Comparison of ENCODE assay signal across 34 cellular contexts in genomic region chr2:162945785-162946184, GRCh38.
DNase-seq lines count a peak whose midpoint lies in the region; ATAC-seq, FAIRE-seq and TF ChIP-seq lines count a peak whose summit lies in the region.
"Had no signal": no experiment of that assay in that cellular context is flagged by ENCODE, and none has a peak within 500 bp of the region (broad histone marks: within the 10 kb centered on the region; RNA-seq: fewer than 3 reads in every experiment).

No MANE protein-coding gene starts in this region.

- TF ChIP-seq RAD21 in HepG2 (CRISPR knock-in tag; IDR thresholded peaks at IDR 0.05) (no peak), A549 (conservative IDR thresholded peaks at IDR 0.05 in 1 of 2, IDR thresholded peaks at IDR 0.05 in 1 of 2) (no peak), IMR-90 (IDR thresholded peaks at IDR 0.05; ENCODE audit: low read length) (no peak), K562 (CRISPR knock-in tag; conservative IDR thresholded peaks at IDR 0.05 in 1 of 2, IDR thresholded peaks at IDR 0.05 in 1 of 2) (no peak)

- no peak overlapping the region for H2BK120ac ChIP-seq in IMR-90 (ENCODE audit: low read depth, low read length)

- TF ChIP-seq EP300 in HepG2 (IDR thresholded peaks at IDR 0.05; ENCODE audit: low read depth in 2 of 2, low read length in 2 of 2): no peak
- no peak for TF ChIP-seq EP300 in HepG2 (CRISPR knock-in tag; IDR thresholded peaks at IDR 0.05; ENCODE audit: borderline replicate concordance)
- no peak for TF ChIP-seq EP300 in A549 (IDR thresholded peaks at IDR 0.05)
- TF ChIP-seq EP300 in K562 (IDR thresholded peaks at IDR 0.05; ENCODE audit: low read length): no peak

- TF ChIP-seq CTCF in HepG2 (CRISPR knock-in tag; IDR thresholded peaks at IDR 0.05) (no peak), right lobe of liver (IDR thresholded peaks at IDR 0.05) (no peak), A549 (IDR thresholded peaks at IDR 0.05) (no peak), IMR-90 (conservative IDR thresholded peaks at IDR 0.05; ENCODE audit: low read depth, low read length) (no peak), K562 (IDR thresholded peaks at IDR 0.05 in 2 of 3, conservative IDR thresholded peaks at IDR 0.05 in 1 of 3; ENCODE audit: insufficient read depth in 2 of 3, low read depth in 1 of 3, low read length in 3 of 3) (no peak)

- BruUV-seq in HepG2 (replicated peaks; lab: Mats Ljungman, UMichigan) (no TSS peak), IMR-90 (replicated peaks; lab: Mats Ljungman, UMichigan) (no TSS peak), K562 (replicated peaks; lab: Mats Ljungman, UMichigan) (no TSS peak)

- intact Hi-C loops in HepG2 (cut with micrococcal nuclease; ENCODE audit: unreplicated experiment): no loop called here
- intact Hi-C loops in right lobe of liver (cut with DNase I): no loop called here
- intact Hi-C loops in IMR-90 (cut with micrococcal nuclease): no loop called here
- intact Hi-C loops in K562 (cut with micrococcal nuclease): no loop called here
- intact Hi-C loops in Right ventricle myocardium superior (cut with DNase I): no loop called here

- in situ Hi-C loops in HepG2 (cut with HindIII; ENCODE audit: extremely low pct_ligation_motif_present, low pct_unique_long_range_greater_than_20kb) (no loop called here), IMR-90 (cut with MboI; ENCODE audit: low sequenced_read_pairs) (no loop called here), K562 (cut with MboI) (no loop called here)

- H3K36me3 ChIP-seq in HepG2 (replicated peaks in 1 of 2; ENCODE audit: control insufficient read depth in 1 of 2, insufficient read depth in 2 of 2, low read length in 2 of 2): no peaks in the 10 kb centered on the region
- no peaks in the 10 kb centered on the region for H3K36me3 ChIP-seq in right lobe of liver
- H3K36me3 ChIP-seq in IMR-90 (ENCODE audit: control insufficient read depth, insufficient read depth, low read length): no peaks in the 10 kb centered on the region
- no peaks in the 10 kb centered on the region for H3K36me3 ChIP-seq in K562 (ENCODE audit: control insufficient read depth, insufficient read depth, low read length)
- H3K36me3 ChIP-seq: BE2C; BLaER1; BLaER1 treated with 17β-estradiol and CSF1 and Interleukin-3, amounts not matched to agents 10 nM and 100 nM had no signal

- no peak overlapping the region for H2AK5ac ChIP-seq in IMR-90 (ENCODE audit: low read depth, low read length)

- no peak overlapping the region for H3K56ac ChIP-seq in IMR-90 (ENCODE audit: extremely low read depth, insufficient read depth, low read length)

- H4K8ac ChIP-seq in IMR-90 (ENCODE audit: low read depth in 2 of 2, low read length in 2 of 2): no peak overlapping the region

- H4K91ac ChIP-seq in IMR-90 (ENCODE audit: insufficient read depth, low read depth, low read length): no peak overlapping the region

- H3K9me3 ChIP-seq in HepG2 (ENCODE audit: low read length) (peaks cover 15% of the 10 kb centered on the region), right lobe of liver (peaks cover 0 to 10% (median 2%) of the 10 kb centered on the region in 4 donors), A549 (no peaks in the 10 kb centered on the region; the same call in 2 of the 3 replicates), IMR-90 (ENCODE audit: control insufficient read depth, insufficient read depth, low read length) (peaks cover 8% of the 10 kb centered on the region), K562 (replicated peaks; ENCODE audit: control insufficient read depth, insufficient read depth, low read depth, low read length) (no peaks in the 10 kb centered on the region; the same call in 1 of the 2 replicates)
- H3K9me3 ChIP-seq: BE2C, Caco-2 had no signal

- H3K79me2 ChIP-seq in HepG2 (ENCODE audit: insufficient read depth, low read length): no peaks in the 10 kb centered on the region
- H3K79me2 ChIP-seq in K562 (ENCODE audit: control insufficient read depth, insufficient read depth, low read length): no peaks in the 10 kb centered on the region

- H2AK9ac ChIP-seq in IMR-90 (replicated peaks; ENCODE audit: low read depth, low read length, poor library complexity): no peak overlapping the region

- FAIRE-seq in HepG2 (lab: Jason Lieb, UNC) (no peak), A549 (lab: Jason Lieb, UNC) (no peak), K562 (lab: Jason Lieb, UNC) (no peak)
- FAIRE-seq: A204.1, D721Med had no signal

- H3K4ac ChIP-seq in IMR-90 (ENCODE audit: low read depth, low read length): no peak overlapping the region

- H3K23ac ChIP-seq in IMR-90 (ENCODE audit: low read depth, low read length): no peak overlapping the region

- no peak overlapping the region for H4K5ac ChIP-seq in IMR-90 (ENCODE audit: low read depth, low read length)

- H2BK20ac ChIP-seq in IMR-90 (ENCODE audit: low read depth, low read length): no peak overlapping the region

- no peak overlapping the region for H3K14ac ChIP-seq in IMR-90 (replicated peaks; ENCODE audit: low read depth, low read length)

- no peaks in the 10 kb centered on the region for H3K79me1 ChIP-seq in IMR-90 (ENCODE audit: low read depth in 1 of 2, low read length in 2 of 2)

- no peak overlapping the region for H3K9ac ChIP-seq in HepG2 (ENCODE audit: insufficient read depth, low read depth, low read length)
- no peak overlapping the region for H3K9ac ChIP-seq in IMR-90 (ENCODE audit: low read depth, low read length)
- H3K9ac ChIP-seq in K562 (ENCODE audit: insufficient read depth in 1 of 2, low read depth in 2 of 2, low read length in 2 of 2): no peak overlapping the region
- H3K9ac ChIP-seq: BLaER1; BLaER1 treated with 17β-estradiol and CSF1 and Interleukin-3, amounts not matched to agents 10 nM and 100 nM had no signal

- H3K4me2 ChIP-seq in HepG2 (ENCODE audit: low read depth, low read length): no peak overlapping the region
- H3K4me2 ChIP-seq in A549: no peak overlapping the region
- no peak overlapping the region for H3K4me2 ChIP-seq in IMR-90 (ENCODE audit: low read depth, low read length)
- no peak overlapping the region for H3K4me2 ChIP-seq in K562 (ENCODE audit: insufficient read depth, low read length)
- H3K4me2 ChIP-seq: BLaER1; BLaER1 treated with 17β-estradiol and CSF1 and Interleukin-3, amounts not matched to agents 10 nM and 100 nM had no signal

- no peak overlapping the region for H2BK15ac ChIP-seq in IMR-90 (ENCODE audit: low read depth, low read length)

- H4K20me1 ChIP-seq in HepG2 (ENCODE audit: insufficient read depth, low read length) (no peaks in the 10 kb centered on the region), IMR-90 (ENCODE audit: insufficient read depth, low read length) (no peaks in the 10 kb centered on the region), K562 (replicated peaks; ENCODE audit: control insufficient read depth, insufficient read depth, low read length) (no peaks in the 10 kb centered on the region)
- H4K20me1 ChIP-seq: BLaER1; BLaER1 treated with 17β-estradiol and CSF1 and Interleukin-3, amounts not matched to agents 10 nM and 100 nM had no signal

- CTCF ChIA-PET in HepG2 (lab: Yijun Ruan, JAX; ENCODE audit: low intra/inter-chr PET ratio, low total read pairs) (no interaction called here), A549 (lab: Yijun Ruan, JAX) (no interaction called here), IMR-90 (lab: Yijun Ruan, JAX) (no interaction called here), K562 (lab: Yijun Ruan, JAX; ENCODE audit: low intra/inter-chr PET ratio) (no interaction called here)

- WGBS in HepG2 (ENCODE audit: low lambda C conversion rate): under 1% methylated on average over 2 of the region's 2 CpGs
- 59% methylated on average over 2 of the region's 2 CpGs for WGBS in right lobe of liver (ENCODE audit: insufficient coverage, low coverage, low lambda C conversion rate, missing lambda C conversion rate)
- 13% methylated on average over 2 of the region's 2 CpGs for WGBS in A549 (ENCODE audit: missing lambda C conversion rate)
- WGBS in IMR-90 (ENCODE audit: extremely low coverage in 2 of 2, insufficient read length in 1 of 2), 2 experiments: no CpG with 5 or more reads among the region's 2 CpGs
- WGBS in K562 (ENCODE audit: insufficient coverage, low coverage, missing lambda C conversion rate): 0% methylated on average over 2 of the region's 2 CpGs

- POLR2A ChIA-PET in HepG2 (lab: Yijun Ruan, JAX) (no interaction called here), A549 (lab: Yijun Ruan, JAX) (no interaction called here), IMR-90 (lab: Charles Lee; ENCODE audit: unreplicated experiment) (no interaction called here), K562 (lab: Yijun Ruan, JAX) (no interaction called here)

- H3K9me1 ChIP-seq in IMR-90 (ENCODE audit: insufficient read depth, low read length) (no peaks in the 10 kb centered on the region), K562 (ENCODE audit: control insufficient read depth, insufficient read depth, low read length) (no peaks in the 10 kb centered on the region)

- no peaks in the 10 kb centered on the region for H3K4me1 ChIP-seq in HepG2 (ENCODE audit: insufficient read depth, low read length)
- H3K4me1 ChIP-seq in right lobe of liver: no peaks in the 10 kb centered on the region
- no peaks in the 10 kb centered on the region for H3K4me1 ChIP-seq in A549
- H3K4me1 ChIP-seq in IMR-90 (ENCODE audit: control insufficient read depth, insufficient read depth, low read length): no peaks in the 10 kb centered on the region
- no peaks in the 10 kb centered on the region for H3K4me1 ChIP-seq in K562 (replicated peaks in 1 of 2; ENCODE audit: control insufficient read depth in 2 of 2, insufficient read depth in 2 of 2, low read length in 2 of 2)
- H3K4me1 ChIP-seq: BE2C, BLaER1, Caco-2 had no signal

- no peak overlapping the region for H2BK5ac ChIP-seq in IMR-90 (ENCODE audit: low read depth, low read length, poor library complexity, severe bottlenecking)

- ATAC-seq in HepG2 (no peak), right lobe of liver (no peak), A549 (no peak), IMR-90 (ENCODE audit: low read depth) (no peak), K562 (no peak), Right ventricle myocardium superior (ENCODE audit: poor library complexity) (no peak), HG03196 (IDR thresholded peaks at IDR 0.05; ENCODE audit: unreplicated experiment) (no peak)
- ATAC-seq: CD8-positive, alpha-beta T cell had no signal

- H3K4me3 ChIP-seq in HepG2 (replicated peaks in 1 of 3; ENCODE audit: insufficient read depth in 1 of 3, low read depth in 2 of 3, low read length in 3 of 3) (no peak overlapping the region), right lobe of liver (no peak overlapping the region), A549 (no peak overlapping the region), IMR-90 (ENCODE audit: insufficient read depth, low read depth, low read length) (no peak overlapping the region), K562 (no peak overlapping the region)
- H3K4me3 ChIP-seq: BLaER1; BLaER1 treated with 17β-estradiol and CSF1 and Interleukin-3, amounts not matched to agents 10 nM and 100 nM had no signal

- H3K18ac ChIP-seq in IMR-90 (ENCODE audit: low read depth, low read length): no peak overlapping the region

- H3K27me3 ChIP-seq in HepG2 (ENCODE audit: control insufficient read depth in 1 of 2, insufficient read depth in 2 of 2, low read length in 2 of 2) (no peaks in the 10 kb centered on the region), right lobe of liver (no peaks in the 10 kb centered on the region), IMR-90 (ENCODE audit: control insufficient read depth, insufficient read depth, low read length) (no peaks in the 10 kb centered on the region), K562 (ENCODE audit: control insufficient read depth in 2 of 2, insufficient read depth in 2 of 2, low read length in 2 of 2) (no peaks in the 10 kb centered on the region)
- H3K27me3 ChIP-seq: BE2C; BLaER1; BLaER1 treated with 17β-estradiol and CSF1 and Interleukin-3, amounts not matched to agents 10 nM and 100 nM had no signal

- dilution Hi-C loops in IMR-90 (cut with HindIII; ENCODE audit: low sequenced_read_pairs, unreplicated experiment): no loop called here

- no peak overlapping the region for H2AFZ ChIP-seq in HepG2 (ENCODE audit: low read length)
- H2AFZ ChIP-seq in IMR-90 (replicated peaks; ENCODE audit: low read length, poor library complexity): no peak overlapping the region
- no peak overlapping the region for H2AFZ ChIP-seq in K562 (ENCODE audit: low read depth, low read length)

- no peak overlapping the region for H3K27ac ChIP-seq in HepG2 (ENCODE audit: extremely low read length, insufficient read depth, low read length)
- H3K27ac ChIP-seq in right lobe of liver: no peak overlapping the region
- H3K27ac ChIP-seq in A549: no peak overlapping the region
- no peak overlapping the region for H3K27ac ChIP-seq in IMR-90 (ENCODE audit: insufficient read depth, low read length)
- no peak overlapping the region for H3K27ac ChIP-seq in K562 (ENCODE audit: extremely low read depth, low read depth, low read length)
- H3K27ac ChIP-seq: 22Rv1; BLaER1; BLaER1 treated with 17β-estradiol and CSF1 and Interleukin-3, amounts not matched to agents 10 nM and 100 nM; C4-2B had no signal

- no peak for TF ChIP-seq POLR2A in HepG2 (IDR thresholded peaks at IDR 0.05; ENCODE audit: insufficient read depth in 1 of 2, low read depth in 2 of 2, low read length in 2 of 2)
- no peak for TF ChIP-seq POLR2A in right lobe of liver (IDR thresholded peaks at IDR 0.05)
- no peak for TF ChIP-seq POLR2A in A549 (IDR thresholded peaks at IDR 0.05; ENCODE audit: low read length)
- no peak for TF ChIP-seq POLR2A in IMR-90 (IDR thresholded peaks at IDR 0.05; ENCODE audit: low read depth, low read length)
- TF ChIP-seq POLR2A in K562 (conservative IDR thresholded peaks at IDR 0.05): no peak

- no peak for DNase-seq in HepG2 (ENCODE audit: low spot score)
- DNase-seq in right lobe of liver: no peak
- DNase-seq in A549 (ENCODE audit: low read depth in 1 of 2, low spot score in 1 of 2): no peak
- no peak for DNase-seq in IMR-90
- DNase-seq in K562 (ENCODE audit: extremely low read depth in 1 of 4, low spot score in 3 of 4): no peak
- DNase-seq in NCI-H187 treated with DMSO at 0.1 percent for 48 hours (lab: John Stamatoyannopoulos, UW): no peak
- no peak for DNase-seq in Right ventricle myocardium superior
- DNase-seq: 8988T; ACHN; AML-193; BE2C; C1 segment of cervical spinal cord; Caco-2; Calu3; CD4-positive, alpha-beta memory T cell; CD4-positive, alpha-beta T cell; CD4-positive, CD25-positive, alpha-beta regulatory T cell; CD8-positive, alpha-beta memory T cell; CD8-positive, alpha-beta T cell; COR-L47; DMS 273 treated with DMSO at 0.1 percent for 48 hours; DMS153; DMS53; DMS79; DMS79 treated with DMSO at 0.1 percent for 48 hours; DND-41; EL had no signal

Comparison
In these comparisons a context has a peak if more than half of its experiments do, and no peak if none do; other contexts are left out.
1. Of the 241 proteins assayed by ChIP-seq in both HepG2 and K562: peak only in HepG2: MAFF and MAFK; only in K562: none; in both: none; in neither: 239.